In genomic region chr1:9235123-9235513, GRCh38 we compare ENCODE assay signal across 9 cellular contexts. TPM values are rescaled to one million over a fixed set of nuclear protein-coding genes. Genes with fewer than 3 reads are reported as not detected.
DNase-seq lines count a peak whose midpoint lies in the region; ATAC-seq, FAIRE-seq and TF ChIP-seq lines count a peak whose summit lies in the region.
"Had no signal": no experiment of that assay in that cellular context is flagged by ENCODE, and none has a peak within 500 bp of the region (broad histone marks: within the 10 kb centered on the region; RNA-seq: fewer than 3 reads in every experiment).

No MANE protein-coding gene starts in this region.

- no peak overlapping the region for H2BK120ac ChIP-seq in H1 (replicated peaks; ENCODE audit: low read depth, low read length)

- no peak overlapping the region for H3K56ac ChIP-seq in H1 (replicated peaks; ENCODE audit: insufficient read length, low read depth, low read length)

- no peak overlapping the region for H3K23ac ChIP-seq in H1 (ENCODE audit: insufficient read length)

- no peak overlapping the region; the same call in 1 of the 2 replicates for H2BK5ac ChIP-seq in H1 (ENCODE audit: low read depth, low read length)

- no peak for TF ChIP-seq EP300 in H1 (IDR thresholded peaks at IDR 0.05; ENCODE audit: borderline replicate concordance in 1 of 2, low read depth in 2 of 2, low read length in 2 of 2)

- CTCF ChIA-PET in HCT116 (lab: Charles Lee) (interaction anchor here (0.9 to 1.9 kb wide), 7 partner anchors 18 to 335 kb away, joined by 3 to 10 read pairs (median 3); no protein-coding TSS in a partner anchor), Panc1 (lab: Charles Lee) (interaction anchor here (0.6 to 1.2 kb wide), 3 partner anchors 11 to 94 kb away, joined by 3 to 6 read pairs (median 3); no protein-coding TSS in a partner anchor), H1 (lab: Charles Lee; ENCODE audit: partially characterized antibody) (interaction anchor here (0.6 to 11.9 kb wide), 15 partner anchors 10 to 220 kb away, joined by 3 to 127 read pairs (median 4); no protein-coding TSS in a partner anchor)

- H3K23me2 ChIP-seq in H1 (ENCODE audit: low read depth, low read length) = peaks cover 5% of the 10 kb centered on the region; the same call in 1 of the 2 replicates

- H4K20me1 ChIP-seq in HCT116 (ENCODE audit: insufficient read depth) = no peaks in the 10 kb centered on the region
- no peaks in the 10 kb centered on the region for H4K20me1 ChIP-seq in H1 (replicated peaks in 1 of 2; ENCODE audit: control insufficient read depth in 1 of 2, insufficient read depth in 2 of 2, low read length in 2 of 2)

- peak overlapping the region; percentile 87 for H3K4me3 Mint-ChIP-seq in nephron progenitor cell

- H3K27me3 ChIP-seq in HCT116 (ENCODE audit: insufficient read depth, low read length) = no peaks in the 10 kb centered on the region
- no peaks in the 10 kb centered on the region for H3K27me3 ChIP-seq in Panc1 (ENCODE audit: control insufficient read depth, insufficient read depth, low read length)
- H3K27me3 ChIP-seq in H1 (replicated peaks in 1 of 4; ENCODE audit: control insufficient read depth in 3 of 4, extremely low read depth in 1 of 4, insufficient read depth in 3 of 4, low read length in 3 of 4) = no peaks in the 10 kb centered on the region

- H3K79me1 ChIP-seq in H1 (ENCODE audit: low read depth, low read length) = no peaks in the 10 kb centered on the region

- DNase-seq in DMS79 (lab: John Stamatoyannopoulos, UW) (peak; percentile 28), HCT116 (ENCODE audit: low read depth, low spot score) (no peak), Panc1 (ENCODE audit: low read depth, low spot score) (no peak), H1 (ENCODE audit: low read depth in 1 of 2, low spot score in 2 of 2) (no peak), nephron progenitor cell (no peak), GOT3 (lab: John Stamatoyannopoulos, UW) (no peak), cerebellum (ENCODE audit: low spot score) (no peak), HCEC 1CT (no peak)

- H3K27me3 Mint-ChIP-seq in nephron progenitor cell (ENCODE audit: low read depth, poor library complexity) = peaks cover 2% of the 10 kb centered on the region

- RAD21 ChIA-PET in HCT116 (lab: Charles Lee; ENCODE audit: low non-redundant PET in 1 of 2, low total read pairs in 2 of 2, uncharacterized antibody in 2 of 2, unreplicated experiment in 2 of 2) = interaction anchor here in 1 of 2 experiments (1.0 kb wide), 1 partner anchor 124 kb away, joined by 4 read pairs; no protein-coding TSS in a partner anchor

- peaks cover 20% of the 10 kb centered on the region for H3K36me3 Mint-ChIP-seq in nephron progenitor cell (ENCODE audit: low read depth)

- no peak overlapping the region for H4K8ac ChIP-seq in H1 (ENCODE audit: extremely low read depth, insufficient read depth, low read length)

- intact Hi-C loops in HCT116 (cut with micrococcal nuclease) = no loop called here
- intact Hi-C loops in Panc1 (cut with micrococcal nuclease; ENCODE audit: unreplicated experiment) = no loop called here

- H2BK12ac ChIP-seq in H1 (ENCODE audit: low read depth, low read length) = no peak overlapping the region

- no peaks in the 10 kb centered on the region for H3K9me3 Mint-ChIP-seq in nephron progenitor cell

- H2BK15ac ChIP-seq in H1 (ENCODE audit: low read length) = no peak overlapping the region

- H3K9me3 ChIP-seq in HCT116 (ENCODE audit: control insufficient read depth in 1 of 2, insufficient read depth in 1 of 2, low read depth in 1 of 2, low read length in 2 of 2) = no peaks in the 10 kb centered on the region
- no peaks in the 10 kb centered on the region for H3K9me3 ChIP-seq in Panc1 (ENCODE audit: control insufficient read depth, insufficient read depth, low read depth, low read length)
- no peaks in the 10 kb centered on the region for H3K9me3 ChIP-seq in H1 (ENCODE audit: insufficient read depth in 2 of 2, low read depth in 1 of 2, low read length in 1 of 2)

- no peak overlapping the region for H2AK5ac ChIP-seq in H1 (ENCODE audit: low read depth, low read length)

- TF ChIP-seq RAD21 in HCT116 (IDR thresholded peaks at IDR 0.05; ENCODE audit: low read depth) (no peak), H1 (IDR thresholded peaks at IDR 0.05 in 1 of 2, conservative IDR thresholded peaks at IDR 0.05 in 1 of 2; ENCODE audit: low read depth in 2 of 2, low read length in 2 of 2) (no peak)

- H3K27ac Mint-ChIP-seq in nephron progenitor cell = peak overlapping the region; percentile 74

- H3K9me2 ChIP-seq in HCT116 (ENCODE audit: insufficient read depth) = no peaks in the 10 kb centered on the region

- TF ChIP-seq CTCF in HCT116 (IDR thresholded peaks at IDR 0.05 in 2 of 3, conservative IDR thresholded peaks at IDR 0.05 in 1 of 3; ENCODE audit: borderline replicate concordance in 1 of 3, insufficient read depth in 1 of 3, low read depth in 2 of 3, low read length in 2 of 3) = no peak
- no peak for TF ChIP-seq CTCF in Panc1 (IDR thresholded peaks at IDR 0.05)
- TF ChIP-seq CTCF in H1 (IDR thresholded peaks at IDR 0.05; ENCODE audit: control extremely low read depth in 1 of 3, insufficient read depth in 1 of 3, low read depth in 1 of 3, low read length in 3 of 3) = no peak
- TF ChIP-seq CTCF in nephron progenitor cell (IDR thresholded peaks at IDR 0.05) = no peak

- no peak overlapping the region for H4K5ac ChIP-seq in H1 (ENCODE audit: insufficient read length, low read depth, low read length)

- H3K27ac ChIP-seq in HCT116 (ENCODE audit: low read depth, low read length) (peak overlapping the region; percentile 89), Panc1 (ENCODE audit: low read length) (peak overlapping the region; percentile 99), H1 (ENCODE audit: low read depth, low read length) (peak overlapping the region; percentile 67; the same call in 1 of the 2 replicates)

- H3K79me2 ChIP-seq in HCT116 (ENCODE audit: insufficient read depth, low read length) (no peaks in the 10 kb centered on the region), H1 (ENCODE audit: control insufficient read depth in 1 of 2, insufficient read depth in 2 of 2, low read length in 2 of 2) (no peaks in the 10 kb centered on the region)

- POLR2A ChIA-PET in HCT116 (lab: Charles Lee) = no interaction called here
- POLR2A ChIA-PET in Panc1 (lab: Charles Lee) = no interaction called here
- POLR2A ChIA-PET in H1 (lab: Charles Lee; ENCODE audit: partially characterized antibody) = interaction anchor here (0.8 to 2.7 kb wide), 3 partner anchors 12 to 17 kb away, joined by 3 to 8 read pairs (median 8); no protein-coding TSS in a partner anchor

- BruUV-seq in HCT116 (replicated peaks; lab: Mats Ljungman, UMichigan) (no TSS peak), Panc1 (replicated peaks; lab: Mats Ljungman, UMichigan) (no TSS peak)

- peak overlapping the region; percentile 34 for H4K91ac ChIP-seq in H1 (replicated peaks; ENCODE audit: insufficient read length, low read length)

- peaks cover 5 to 34% of the 10 kb centered on the region in 2 experiments for H3K4me1 ChIP-seq in HCT116 (ENCODE audit: control insufficient read depth in 1 of 2, insufficient read depth in 2 of 2, low read length in 2 of 2)
- peaks cover 13% of the 10 kb centered on the region for H3K4me1 ChIP-seq in Panc1 (ENCODE audit: control insufficient read depth, insufficient read depth, low read length)
- H3K4me1 ChIP-seq in H1 (replicated peaks in 1 of 4; ENCODE audit: control insufficient read depth in 3 of 4, insufficient read depth in 4 of 4, low read length in 3 of 4) = peaks cover 4 to 8% (median 6%) of the 10 kb centered on the region in 4 experiments; a peak in 6 of 7 replicates

- H3K36me3 ChIP-seq in HCT116 (ENCODE audit: control insufficient read depth in 1 of 2, insufficient read depth in 2 of 2, low read length in 2 of 2) = no peaks in the 10 kb centered on the region
- H3K36me3 ChIP-seq in Panc1 (ENCODE audit: control insufficient read depth, insufficient read depth, low read length) = peaks cover 3% of the 10 kb centered on the region; the same call in 1 of the 2 replicates
- no peaks in the 10 kb centered on the region for H3K36me3 ChIP-seq in H1 (ENCODE audit: control insufficient read depth in 2 of 4, insufficient read depth in 4 of 4, low read length in 3 of 4)

- in situ Hi-C loops in Panc1 (cut with HindIII; ENCODE audit: low pct_unique_long_range_greater_than_20kb, low sequenced_read_pairs) = no loop called here

- TF ChIP-seq POLR2A in HCT116 (IDR thresholded peaks at IDR 0.05; ENCODE audit: borderline replicate concordance, extremely low read depth, insufficient read depth, insufficient read length) (no peak), H1 (IDR thresholded peaks at IDR 0.05; ENCODE audit: control extremely low read depth in 1 of 2, low read depth in 2 of 2, low read length in 2 of 2) (no peak; a peak in 1 of 3 replicates)

- H3K9ac ChIP-seq in HCT116 (ENCODE audit: low read length) = peak overlapping the region; percentile 89
- H3K9ac ChIP-seq in H1 (replicated peaks in 1 of 4; ENCODE audit: extremely low read depth in 1 of 4, low read depth in 3 of 4, low read length in 3 of 4) = peak overlapping the region in 3 of 4 experiments; percentile 42 to 89 (median 81); a peak in 5 of 7 replicates

- H2BK20ac ChIP-seq in H1 (ENCODE audit: low read length) = no peak overlapping the region

- H3K4ac ChIP-seq in H1 (replicated peaks; ENCODE audit: insufficient read length, low read depth, low read length) = no peak overlapping the region

- no peak overlapping the region for H2AFZ ChIP-seq in HCT116 (ENCODE audit: low read depth, low read length, poor library complexity, severe bottlenecking)
- peak overlapping the region; percentile 73; the same call in 1 of the 2 replicates for H2AFZ ChIP-seq in H1 (ENCODE audit: low read length)

- H3K4me3 ChIP-seq in HCT116 (replicated peaks in 1 of 2; ENCODE audit: low read depth in 1 of 2, low read length in 2 of 2) (peak overlapping the region; percentile 67 to 88), Panc1 (ENCODE audit: low read depth in 2 of 2, low read length in 2 of 2) (peak overlapping the region; percentile 65 to 68), H1 (ENCODE audit: extremely low read depth in 1 of 4, insufficient read depth in 2 of 4, low read depth in 3 of 4, low read length in 4 of 4) (peak overlapping the region; percentile 54 to 77 (median 60))

- 3% methylated on average over 23 of the region's 23 CpGs; no CpG with 5 or more reads in 1 of the 2 experiments for whole genome bisulfite sequencing in H1 (ENCODE audit: extremely low coverage in 1 of 2, insufficient coverage in 1 of 2, insufficient read length in 1 of 2, insufficient replicate concordance in 2 of 2, low coverage in 1 of 2, low lambda C conversion rate in 2 of 2, missing lambda C conversion rate in 1 of 2), 2 experiments

- ATAC-seq in HCT116 (peak; percentile 44; the same call in 1 of the 2 replicates), Panc1 (peak; percentile 59)

- no peak for FAIRE-seq in H1 (lab: Jason Lieb, UNC)
- FAIRE-seq: endometrium had no signal

- H3K4me2 ChIP-seq in HCT116 (ENCODE audit: low read length) (peak overlapping the region; percentile 96), H1 (ENCODE audit: insufficient read depth in 1 of 2, low read depth in 2 of 2, low read length in 2 of 2) (peak overlapping the region; percentile 45 to 81)

- no peak overlapping the region for H3K14ac ChIP-seq in H1 (ENCODE audit: insufficient read length)

- H3K4me1 Mint-ChIP-seq in nephron progenitor cell = peaks cover 45% of the 10 kb centered on the region

- peak overlapping the region; percentile 19; the same call in 1 of the 2 replicates for H3K18ac ChIP-seq in H1 (ENCODE audit: extremely low read depth, low read length)

RNA-seq across cellular contexts. Expression of gene H6PD, which starts 0.5 kb away (rescaled TPM):
- total RNA-seq in HCT116 (2021; ENCODE audit: unreplicated experiment) (16.2 TPM), Panc1 (2021; ENCODE audit: unreplicated experiment) (23.5 TPM), cerebellum (10.1 TPM)
- polyA plus RNA-seq in HCT116 (2012) = 11.7 TPM in 2 replicates
- polyA plus RNA-seq in Panc1 (2012; ENCODE audit: insufficient read length) = 17.7 TPM
- 3.8 and 4.0 TPM in 2 replicates for total RNA-seq in H1 (2021; fragmentation: NEBNext Ultra II Directional; extraction: Animal tissue kit (Norgen Biotek cat#: 25700))
- polyA plus RNA-seq in H1 (2011; rRNA removed) = 3.6 and 5.0 TPM in 2 replicates
- 3.7 TPM for polyA plus RNA-seq in H1 (2011; cell fraction: cytosol; rRNA removed)
- 6.8 TPM for polyA plus RNA-seq in H1 (2011; cell fraction: nucleus; rRNA removed)
- 3.3 to 5.0 TPM (median 3.8 TPM) in 4 replicates for polyA plus RNA-seq in H1 (2012, experiment 1 of 2)
- polyA plus RNA-seq in H1 (2012, experiment 2 of 2) = 3.4 TPM
- polyA plus RNA-seq in H1 (2013, experiment 1 of 2) = 5.8 TPM
- 4.7 TPM for polyA plus RNA-seq in H1 (2013, experiment 2 of 2)
- 3.8 and 3.9 TPM in 2 replicates for polyA minus RNA-seq in H1 (2011; rRNA and poly(A)+ RNA removed)
- 3.4 TPM for polyA minus RNA-seq in H1 (2011; cell fraction: cytosol; rRNA and poly(A)+ RNA removed)
- polyA minus RNA-seq in H1 (2011; cell fraction: nucleus; rRNA and poly(A)+ RNA removed) = 3.4 TPM

RNA-seq across cellular contexts. Expression of gene SPSB1, which starts 57.6 kb away (rescaled TPM):
- total RNA-seq in HCT116 (2021; ENCODE audit: unreplicated experiment) (10.8 TPM), Panc1 (2021; ENCODE audit: unreplicated experiment) (73.7 TPM), cerebellum (1.6 TPM)
- 10.1 and 10.3 TPM in 2 replicates for polyA plus RNA-seq in HCT116 (2012)
- polyA plus RNA-seq in Panc1 (2012; ENCODE audit: insufficient read length) = 59.2 TPM
- total RNA-seq in H1 (2021; fragmentation: NEBNext Ultra II Directional; extraction: Animal tissue kit (Norgen Biotek cat#: 25700)) = 4.0 and 5.3 TPM in 2 replicates
- 6.4 and 8.2 TPM in 2 replicates for polyA plus RNA-seq in H1 (2011; rRNA removed)
- polyA plus RNA-seq in H1 (2011; cell fraction: cytosol; rRNA removed) = 5.0 TPM
- polyA plus RNA-seq in H1 (2011; cell fraction: nucleus; rRNA removed) = 5.0 TPM
- polyA plus RNA-seq in H1 (2012, experiment 1 of 2) = 3.3 to 5.5 TPM (median 4.1 TPM) in 4 replicates
- polyA plus RNA-seq in H1 (2012, experiment 2 of 2) = 4.3 TPM
- 2.6 TPM for polyA plus RNA-seq in H1 (2013, experiment 1 of 2)
- polyA plus RNA-seq in H1 (2013, experiment 2 of 2) = 2.9 TPM
- polyA minus RNA-seq in H1 (2011; rRNA and poly(A)+ RNA removed) = 5.3 and 7.5 TPM in 2 replicates
- 4.0 TPM for polyA minus RNA-seq in H1 (2011; cell fraction: cytosol; rRNA and poly(A)+ RNA removed)
- 2.9 TPM for polyA minus RNA-seq in H1 (2011; cell fraction: nucleus; rRNA and poly(A)+ RNA removed)
